ENCODE assay signal across 1 cellular context in the genomic region with DNA sequence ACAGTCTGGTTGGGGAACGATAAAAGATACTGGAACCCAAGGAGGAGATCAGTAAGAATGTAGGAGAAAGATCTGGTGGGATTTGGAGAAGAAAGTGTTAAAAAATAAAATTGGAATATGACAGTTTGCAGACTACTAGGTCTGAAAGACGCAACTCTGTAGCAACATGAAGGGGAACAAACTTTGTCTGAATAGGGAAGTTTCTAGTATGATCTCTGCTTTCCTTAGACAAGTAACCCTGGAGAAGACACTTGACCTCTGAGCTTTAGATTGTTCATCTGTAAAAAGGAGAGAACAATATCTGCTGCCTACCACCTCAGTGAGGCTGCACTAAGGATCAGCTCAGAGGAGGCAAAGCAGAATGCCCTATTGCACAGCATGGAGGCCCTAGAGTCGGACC.
TF ChIP-seq lines count a peak whose summit lies in the region.

No MANE protein-coding gene starts in this region.

TF ChIP-seq in HepG2, 621 proteins besides CTCF, POLR2A, EP300 and RAD21:
- TF ChIP-seq SMARCE1 (IDR thresholded peaks at IDR 0.05; ENCODE audit: borderline replicate concordance) = no peak
